ENCODE assay signal across 10 cellular contexts in the genomic region with DNA sequence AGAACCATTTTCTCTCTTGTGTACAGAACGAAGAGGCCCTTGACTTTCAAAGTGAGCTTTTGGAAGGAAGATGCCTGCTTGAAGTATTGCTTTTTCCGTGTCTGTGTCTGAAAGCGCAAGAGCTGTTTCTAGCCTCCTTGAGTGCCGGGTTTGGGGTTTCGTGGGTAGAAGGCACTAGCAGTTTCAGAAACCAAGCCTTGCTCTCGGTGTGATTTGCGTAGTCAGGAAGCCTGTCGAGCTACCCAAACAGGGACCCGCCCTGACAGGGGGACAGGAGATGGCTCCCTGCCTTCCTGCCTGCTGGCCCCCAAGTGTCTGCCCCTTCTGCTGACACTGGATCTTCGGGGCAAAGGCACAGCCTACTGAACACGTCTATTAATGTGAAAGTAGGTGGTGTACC.
DNase-seq lines count a peak whose midpoint lies in the region; ATAC-seq and TF ChIP-seq lines count a peak whose summit lies in the region.
"Had no signal": no experiment of that assay in that cellular context is flagged by ENCODE, and none has a peak within 500 bp of the region (broad histone marks: within the 10 kb centered on the region; RNA-seq: fewer than 3 reads in every experiment).

No MANE protein-coding gene starts in this region.

- H3K9me3 Mint-ChIP-seq in activated naive CD8-positive, alpha-beta T cell (ENCODE audit: low read depth): no peaks in the 10 kb centered on the region
- no peaks in the 10 kb centered on the region for H3K9me3 Mint-ChIP-seq in progenitor cell of endocrine pancreas (ENCODE audit: low read depth)
- H3K9me3 Mint-ChIP-seq: activated B cell treated with CpG ODN at 0.5 μM for 24 hours had no signal

- TF ChIP-seq CTCF in progenitor cell of endocrine pancreas (IDR thresholded peaks at IDR 0.05; ENCODE audit: unreplicated experiment): no peak

- H3K27me3 Mint-ChIP-seq in activated naive CD8-positive, alpha-beta T cell: peaks cover 25% of the 10 kb centered on the region
- H3K27me3 Mint-ChIP-seq in progenitor cell of endocrine pancreas: peaks cover 25% of the 10 kb centered on the region

- no peak overlapping the region for H3K27ac Mint-ChIP-seq in activated naive CD8-positive, alpha-beta T cell
- H3K27ac Mint-ChIP-seq in progenitor cell of endocrine pancreas: no peak overlapping the region
- H3K27ac Mint-ChIP-seq: activated B cell treated with CpG ODN at 0.5 μM for 24 hours had no signal

- peak; percentile 18 for DNase-seq in activated CD4-positive, CD25-positive, alpha-beta regulatory T cell treated with anti-CD3 and anti-CD28 coated beads, Interleukin-2, amount 50 U/mL, for 16 hours (ENCODE audit: low read depth, low spot score)
- peak; percentile 40 to 45 for DNase-seq in stimulated activated CD8-positive, alpha-beta memory T cell treated with anti-CD3 and anti-CD28 coated beads, Interleukin-2, amount 100 ng/mL, for 48 hours (ENCODE audit: low read depth in 2 of 2)
- DNase-seq in progenitor cell of endocrine pancreas (ENCODE audit: low spot score, unreplicated experiment): no peak
- DNase-seq in HK-2 (ENCODE audit: unreplicated experiment): no peak
- DNase-seq in NCI-H526 treated with DMSO at 0.1 percent for 48 hours (lab: John Stamatoyannopoulos, UW): no peak
- DNase-seq: activated B cell treated with CpG ODN at 0.5 μM for 24 hours, midbrain had no signal

- peak overlapping the region; percentile 56 for H3K4me3 Mint-ChIP-seq in activated naive CD8-positive, alpha-beta T cell
- no peak overlapping the region for H3K4me3 Mint-ChIP-seq in progenitor cell of endocrine pancreas (ENCODE audit: low read depth)
- H3K4me3 Mint-ChIP-seq: activated B cell treated with CpG ODN at 0.5 μM for 24 hours had no signal

- no peaks in the 10 kb centered on the region for H3K36me3 Mint-ChIP-seq in activated naive CD8-positive, alpha-beta T cell
- H3K36me3 Mint-ChIP-seq in progenitor cell of endocrine pancreas (ENCODE audit: insufficient read depth): no peaks in the 10 kb centered on the region

- ATAC-seq in GM21515 (IDR thresholded peaks at IDR 0.05; ENCODE audit: unreplicated experiment): peak; percentile 90
- ATAC-seq in HG02970 (IDR thresholded peaks at IDR 0.05; ENCODE audit: low FRiP score, unreplicated experiment): no peak

- peaks cover 30% of the 10 kb centered on the region for H3K4me1 Mint-ChIP-seq in activated naive CD8-positive, alpha-beta T cell (ENCODE audit: low read depth)
- no peaks in the 10 kb centered on the region for H3K4me1 Mint-ChIP-seq in progenitor cell of endocrine pancreas (ENCODE audit: low read depth)

Comparison
In these comparisons a context has a peak if more than half of its experiments do, and no peak if none do; other contexts are left out.
1. DNase-seq: peak in activated CD4-positive, CD25-positive, alpha-beta regulatory T cell treated with anti-CD3 and anti-CD28 coated beads, Interleukin-2, amount 50 U/mL, for 16 hours (single experiment) and stimulated activated CD8-positive, alpha-beta memory T cell treated with anti-CD3 and anti-CD28 coated beads, Interleukin-2, amount 100 ng/mL, for 48 hours (2 of 2); none in progenitor cell of endocrine pancreas (single experiment), HK-2 (single experiment) and NCI-H526 treated with DMSO at 0.1 percent for 48 hours (single experiment).